2 cellular contexts compared by ENCODE assay signal in the genomic region with DNA sequence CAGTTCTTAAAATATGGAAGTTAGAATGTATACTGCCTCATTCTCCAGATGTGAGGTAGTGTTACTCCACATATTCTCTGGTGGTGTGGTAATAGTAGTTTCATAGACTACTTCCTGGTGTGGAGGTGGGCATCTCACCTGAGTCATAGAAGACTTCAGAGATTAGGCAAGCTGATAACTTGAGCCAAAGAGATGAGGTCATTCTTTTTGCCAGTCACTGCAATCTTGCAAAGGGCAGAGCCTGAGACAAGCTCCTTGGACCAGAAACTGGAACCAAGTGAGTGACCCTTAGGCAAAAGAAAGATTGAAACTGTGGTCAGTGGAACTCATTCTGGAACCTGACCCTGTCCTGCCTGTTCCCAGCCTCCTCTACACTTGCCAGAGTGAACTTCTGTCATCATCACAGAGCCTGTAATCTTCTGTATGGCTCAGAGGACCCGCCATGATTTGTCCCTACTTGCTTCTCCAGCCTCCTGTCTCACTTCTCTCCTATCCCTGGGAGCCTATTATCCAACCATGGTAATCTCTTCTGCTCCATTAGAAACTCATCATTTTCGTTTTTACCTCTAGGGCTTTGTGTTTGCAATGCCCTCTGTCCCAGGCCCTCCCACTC.
TF ChIP-seq lines count a peak whose summit lies in the region.

No MANE protein-coding gene starts in this region.

TF ChIP-seq in HEK293, 187 proteins besides CTCF, POLR2A, EP300 and RAD21 (continued from another document):
- TF ChIP-seq ZNF658 (tag by site-specific recombination; IDR thresholded peaks at IDR 0.05) (no peak), ZBTB48 (tag by site-specific recombination; IDR thresholded peaks at IDR 0.05) (no peak), ZNF701 (tag by site-specific recombination; IDR thresholded peaks at IDR 0.05) (no peak), SP7 (tag by site-specific recombination; IDR thresholded peaks at IDR 0.05) (0 out of 2 replicates have a peak, but pooled peaks have one; percentile 22), IKZF3 (tag by site-specific recombination; IDR thresholded peaks at IDR 0.05) (no peak), ZBTB7A (tag by site-specific recombination; IDR thresholded peaks at IDR 0.05; ENCODE audit: low read depth) (no peak), ZFP69B (tag by site-specific recombination; IDR thresholded peaks at IDR 0.05) (no peak), KLF9 (tag by site-specific recombination; IDR thresholded peaks at IDR 0.05; ENCODE audit: low read depth) (no peak), ZNF214 (tag by site-specific recombination; IDR thresholded peaks at IDR 0.05; ENCODE audit: borderline replicate concordance) (no peak), ZNF133 (tag by site-specific recombination; IDR thresholded peaks at IDR 0.05) (no peak)
- TF ChIP-seq, protein P1, sequence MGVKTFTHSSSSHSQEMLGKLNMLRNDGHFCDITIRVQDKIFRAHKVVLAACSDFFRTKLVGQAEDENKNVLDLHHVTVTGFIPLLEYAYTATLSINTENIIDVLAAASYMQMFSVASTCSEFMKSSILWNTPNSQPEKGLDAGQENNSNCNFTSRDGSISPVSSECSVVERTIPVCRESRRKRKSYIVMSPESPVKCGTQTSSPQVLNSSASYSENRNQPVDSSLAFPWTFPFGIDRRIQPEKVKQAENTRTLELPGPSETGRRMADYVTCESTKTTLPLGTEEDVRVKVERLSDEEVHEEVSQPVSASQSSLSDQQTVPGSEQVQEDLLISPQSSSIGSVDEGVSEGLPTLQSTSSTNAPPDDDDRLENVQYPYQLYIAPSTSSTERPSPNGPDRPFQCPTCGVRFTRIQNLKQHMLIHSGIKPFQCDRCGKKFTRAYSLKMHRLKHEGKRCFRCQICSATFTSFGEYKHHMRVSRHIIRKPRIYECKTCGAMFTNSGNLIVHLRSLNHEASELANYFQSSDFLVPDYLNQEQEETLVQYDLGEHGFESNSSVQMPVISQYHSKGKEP (tag by site-specific recombination; IDR thresholded peaks at IDR 0.05), result no peak

TF ChIP-seq in SK-N-SH, 30 proteins besides CTCF, POLR2A, EP300 and RAD21 (continued from another document):
- TF ChIP-seq ELF1 (IDR thresholded peaks at IDR 0.05) (peak; percentile 64), GABPA (IDR thresholded peaks at IDR 0.05; ENCODE audit: low read depth) (no peak), JUND (IDR thresholded peaks at IDR 0.05) (peak; percentile 45; the same call in 1 of the 2 replicates)
- TF ChIP-seq, protein P2, sequence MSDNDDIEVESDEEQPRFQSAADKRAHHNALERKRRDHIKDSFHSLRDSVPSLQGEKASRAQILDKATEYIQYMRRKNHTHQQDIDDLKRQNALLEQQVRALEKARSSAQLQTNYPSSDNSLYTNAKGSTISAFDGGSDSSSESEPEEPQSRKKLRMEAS (IDR thresholded peaks at IDR 0.05; ENCODE audit: low read depth), result no peak
